In the genomic region with DNA sequence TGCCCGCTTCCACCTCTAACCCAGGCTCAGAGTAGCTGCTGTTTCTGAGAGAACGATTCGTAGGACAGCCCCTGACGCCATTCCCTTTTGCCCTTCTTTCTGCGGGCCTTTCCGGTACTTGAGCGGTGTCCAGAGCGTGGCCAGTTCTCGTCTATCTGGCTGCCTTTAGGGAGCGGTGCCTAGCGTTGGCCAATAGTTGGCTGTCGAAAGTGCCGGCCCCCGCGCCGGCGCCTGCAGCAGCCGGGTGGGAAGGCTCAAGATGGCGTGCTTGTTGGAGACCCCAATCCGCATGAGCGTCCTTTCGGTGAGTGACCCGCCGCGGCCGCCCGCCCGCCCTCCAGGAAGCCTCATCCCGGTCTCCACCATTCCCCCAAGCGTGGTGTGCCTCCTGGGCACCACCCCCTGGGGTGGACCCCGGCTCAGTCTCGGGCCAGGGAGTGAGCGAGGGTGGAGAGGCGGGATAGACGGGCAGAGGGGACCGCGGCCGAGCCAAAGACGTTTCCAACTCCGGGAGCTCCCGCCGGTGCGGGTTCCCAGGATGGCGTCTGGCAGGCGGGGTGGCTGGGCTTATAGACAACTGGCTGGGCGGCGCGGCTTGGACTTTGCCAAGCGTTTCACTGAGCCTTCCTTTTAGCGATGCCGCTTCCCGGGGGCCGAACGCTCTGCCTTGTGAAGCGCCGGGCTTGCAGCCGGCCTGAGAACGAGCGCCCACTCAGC, we compare ENCODE assay signal across 1 cellular context.
TF ChIP-seq lines count a peak whose summit lies in the region.

A gene with protein sequence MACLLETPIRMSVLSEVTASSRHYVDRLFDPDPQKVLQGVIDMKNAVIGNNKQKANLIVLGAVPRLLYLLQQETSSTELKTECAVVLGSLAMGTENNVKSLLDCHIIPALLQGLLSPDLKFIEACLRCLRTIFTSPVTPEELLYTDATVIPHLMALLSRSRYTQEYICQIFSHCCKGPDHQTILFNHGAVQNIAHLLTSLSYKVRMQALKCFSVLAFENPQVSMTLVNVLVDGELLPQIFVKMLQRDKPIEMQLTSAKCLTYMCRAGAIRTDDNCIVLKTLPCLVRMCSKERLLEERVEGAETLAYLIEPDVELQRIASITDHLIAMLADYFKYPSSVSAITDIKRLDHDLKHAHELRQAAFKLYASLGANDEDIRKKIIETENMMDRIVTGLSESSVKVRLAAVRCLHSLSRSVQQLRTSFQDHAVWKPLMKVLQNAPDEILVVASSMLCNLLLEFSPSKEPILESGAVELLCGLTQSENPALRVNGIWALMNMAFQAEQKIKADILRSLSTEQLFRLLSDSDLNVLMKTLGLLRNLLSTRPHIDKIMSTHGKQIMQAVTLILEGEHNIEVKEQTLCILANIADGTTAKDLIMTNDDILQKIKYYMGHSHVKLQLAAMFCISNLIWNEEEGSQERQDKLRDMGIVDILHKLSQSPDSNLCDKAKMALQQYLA (plus strand): TSS at position 6 of the 717 bp plus-strand sequence. CDS start 254 bp downstream, at position 260.

TF ChIP-seq in HepG2, 621 proteins besides CTCF, POLR2A, EP300 and RAD21 (continued from another document and continues in another):
- TF ChIP-seq, protein P1, sequence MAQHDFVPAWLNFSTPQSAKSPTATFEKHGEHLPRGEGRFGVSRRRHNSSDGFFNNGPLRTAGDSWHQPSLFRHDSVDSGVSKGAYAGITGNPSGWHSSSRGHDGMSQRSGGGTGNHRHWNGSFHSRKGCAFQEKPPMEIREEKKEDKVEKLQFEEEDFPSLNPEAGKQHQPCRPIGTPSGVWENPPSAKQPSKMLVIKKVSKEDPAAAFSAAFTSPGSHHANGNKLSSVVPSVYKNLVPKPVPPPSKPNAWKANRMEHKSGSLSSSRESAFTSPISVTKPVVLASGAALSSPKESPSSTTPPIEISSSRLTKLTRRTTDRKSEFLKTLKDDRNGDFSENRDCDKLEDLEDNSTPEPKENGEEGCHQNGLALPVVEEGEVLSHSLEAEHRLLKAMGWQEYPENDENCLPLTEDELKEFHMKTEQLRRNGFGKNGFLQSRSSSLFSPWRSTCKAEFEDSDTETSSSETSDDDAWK (CRISPR knock-in tag; IDR thresholded peaks at IDR 0.05) = no peak
- TF ChIP-seq, protein P2, sequence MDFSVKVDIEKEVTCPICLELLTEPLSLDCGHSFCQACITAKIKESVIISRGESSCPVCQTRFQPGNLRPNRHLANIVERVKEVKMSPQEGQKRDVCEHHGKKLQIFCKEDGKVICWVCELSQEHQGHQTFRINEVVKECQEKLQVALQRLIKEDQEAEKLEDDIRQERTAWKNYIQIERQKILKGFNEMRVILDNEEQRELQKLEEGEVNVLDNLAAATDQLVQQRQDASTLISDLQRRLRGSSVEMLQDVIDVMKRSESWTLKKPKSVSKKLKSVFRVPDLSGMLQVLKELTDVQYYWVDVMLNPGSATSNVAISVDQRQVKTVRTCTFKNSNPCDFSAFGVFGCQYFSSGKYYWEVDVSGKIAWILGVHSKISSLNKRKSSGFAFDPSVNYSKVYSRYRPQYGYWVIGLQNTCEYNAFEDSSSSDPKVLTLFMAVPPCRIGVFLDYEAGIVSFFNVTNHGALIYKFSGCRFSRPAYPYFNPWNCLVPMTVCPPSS (IDR thresholded peaks at IDR 0.05) = no peak
- TF ChIP-seq ZNF234 (CRISPR knock-in tag; conservative IDR thresholded peaks at IDR 0.05) (no peak), ZNF737 (CRISPR knock-in tag; IDR thresholded peaks at IDR 0.05; ENCODE audit: borderline replicate concordance) (no peak), ELF4 (CRISPR knock-in tag; IDR thresholded peaks at IDR 0.05; ENCODE audit: borderline replicate concordance) (no peak), SP2 (CRISPR knock-in tag; IDR thresholded peaks at IDR 0.05) (no peak), RAD51 (IDR thresholded peaks at IDR 0.05; ENCODE audit: borderline replicate concordance) (no peak), PHB2 (IDR thresholded peaks at IDR 0.05; ENCODE audit: partially characterized antibody) (no peak), PHF20 (CRISPR knock-in tag; IDR thresholded peaks at IDR 0.05) (peak; percentile 83), ZNF772 (CRISPR knock-in tag; IDR thresholded peaks at IDR 0.05) (peak; percentile 40; the same call in 1 of the 2 replicates), ZNF501 (CRISPR knock-in tag; IDR thresholded peaks at IDR 0.05) (peak; percentile 96), ZNF205 (CRISPR knock-in tag; IDR thresholded peaks at IDR 0.05) (peak; percentile 12; the same call in 1 of the 2 replicates), KLF9 (CRISPR knock-in tag; IDR thresholded peaks at IDR 0.05; ENCODE audit: low read depth) (no peak)
- TF ChIP-seq, protein P3, sequence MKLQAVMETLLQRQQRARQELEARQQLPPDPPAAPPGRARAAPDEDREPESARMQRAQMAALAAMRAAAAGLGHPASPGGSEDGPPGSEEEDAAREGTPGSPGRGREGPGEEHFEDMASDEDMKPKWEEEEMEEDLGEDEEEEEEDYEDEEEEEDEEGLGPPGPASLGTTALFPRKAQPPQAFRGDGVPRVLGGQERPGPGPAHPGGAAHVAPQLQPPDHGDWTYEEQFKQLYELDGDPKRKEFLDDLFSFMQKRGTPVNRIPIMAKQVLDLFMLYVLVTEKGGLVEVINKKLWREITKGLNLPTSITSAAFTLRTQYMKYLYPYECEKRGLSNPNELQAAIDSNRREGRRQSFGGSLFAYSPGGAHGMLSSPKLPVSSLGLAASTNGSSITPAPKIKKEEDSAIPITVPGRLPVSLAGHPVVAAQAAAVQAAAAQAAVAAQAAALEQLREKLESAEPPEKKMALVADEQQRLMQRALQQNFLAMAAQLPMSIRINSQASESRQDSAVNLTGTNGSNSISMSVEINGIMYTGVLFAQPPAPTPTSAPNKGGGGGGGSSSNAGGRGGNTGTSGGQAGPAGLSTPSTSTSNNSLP (IDR thresholded peaks at IDR 0.05; ENCODE audit: low read depth, low read length) = no peak
- TF ChIP-seq, protein P4, sequence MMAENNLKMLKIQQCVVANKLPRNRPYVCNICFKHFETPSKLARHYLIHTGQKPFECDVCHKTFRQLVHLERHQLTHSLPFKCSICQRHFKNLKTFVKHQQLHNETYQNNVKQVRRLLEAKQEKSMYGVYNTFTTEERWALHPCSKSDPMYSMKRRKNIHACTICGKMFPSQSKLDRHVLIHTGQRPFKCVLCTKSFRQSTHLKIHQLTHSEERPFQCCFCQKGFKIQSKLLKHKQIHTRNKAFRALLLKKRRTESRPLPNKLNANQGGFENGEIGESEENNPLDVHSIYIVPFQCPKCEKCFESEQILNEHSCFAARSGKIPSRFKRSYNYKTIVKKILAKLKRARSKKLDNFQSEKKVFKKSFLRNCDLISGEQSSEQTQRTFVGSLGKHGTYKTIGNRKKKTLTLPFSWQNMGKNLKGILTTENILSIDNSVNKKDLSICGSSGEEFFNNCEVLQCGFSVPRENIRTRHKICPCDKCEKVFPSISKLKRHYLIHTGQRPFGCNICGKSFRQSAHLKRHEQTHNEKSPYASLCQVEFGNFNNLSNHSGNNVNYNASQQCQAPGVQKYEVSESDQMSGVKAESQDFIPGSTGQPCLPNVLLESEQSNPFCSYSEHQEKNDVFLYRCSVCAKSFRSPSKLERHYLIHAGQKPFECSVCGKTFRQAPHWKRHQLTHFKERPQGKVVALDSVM (CRISPR knock-in tag; IDR thresholded peaks at IDR 0.05) = no peak
- TF ChIP-seq, protein P5, sequence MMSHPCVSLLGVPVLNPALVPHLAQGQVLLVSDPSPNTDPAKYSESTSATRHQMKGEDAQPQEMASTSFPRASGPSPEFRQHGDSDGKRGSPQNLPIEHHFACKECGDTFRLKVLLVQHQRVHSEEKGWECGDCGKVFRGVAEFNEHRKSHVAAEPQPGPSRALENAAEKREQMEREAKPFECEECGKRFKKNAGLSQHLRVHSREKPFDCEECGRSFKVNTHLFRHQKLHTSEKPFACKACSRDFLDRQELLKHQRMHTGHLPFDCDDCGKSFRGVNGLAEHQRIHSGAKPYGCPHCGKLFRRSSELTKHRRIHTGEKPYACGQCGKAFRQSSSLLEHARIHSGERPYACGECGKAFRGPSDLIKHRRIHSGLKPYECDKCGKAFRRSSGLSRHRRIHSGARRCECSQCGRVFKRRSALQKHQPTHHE (CRISPR knock-in tag; IDR thresholded peaks at IDR 0.05; ENCODE audit: borderline replicate concordance) = no peak
- TF ChIP-seq, protein P6, sequence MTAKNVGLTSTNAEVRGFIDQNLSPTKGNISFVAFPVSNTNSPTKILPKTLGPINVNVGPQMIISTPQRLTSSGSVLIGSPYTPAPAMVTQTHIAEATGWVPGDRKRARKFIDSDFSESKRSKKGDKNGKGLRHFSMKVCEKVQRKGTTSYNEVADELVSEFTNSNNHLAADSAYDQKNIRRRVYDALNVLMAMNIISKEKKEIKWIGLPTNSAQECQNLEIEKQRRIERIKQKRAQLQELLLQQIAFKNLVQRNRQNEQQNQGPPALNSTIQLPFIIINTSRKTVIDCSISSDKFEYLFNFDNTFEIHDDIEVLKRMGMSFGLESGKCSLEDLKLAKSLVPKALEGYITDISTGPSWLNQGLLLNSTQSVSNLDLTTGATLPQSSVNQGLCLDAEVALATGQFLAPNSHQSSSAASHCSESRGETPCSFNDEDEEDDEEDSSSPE (CRISPR knock-in tag; IDR thresholded peaks at IDR 0.05) = no peak; the same call in 1 of the 2 replicates
- TF ChIP-seq, protein P7, sequence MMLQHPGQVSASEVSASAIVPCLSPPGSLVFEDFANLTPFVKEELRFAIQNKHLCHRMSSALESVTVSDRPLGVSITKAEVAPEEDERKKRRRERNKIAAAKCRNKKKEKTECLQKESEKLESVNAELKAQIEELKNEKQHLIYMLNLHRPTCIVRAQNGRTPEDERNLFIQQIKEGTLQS (CRISPR knock-in tag; IDR thresholded peaks at IDR 0.05) = peak; percentile 11; the same call in 1 of the 2 replicates
- TF ChIP-seq, protein P8, sequence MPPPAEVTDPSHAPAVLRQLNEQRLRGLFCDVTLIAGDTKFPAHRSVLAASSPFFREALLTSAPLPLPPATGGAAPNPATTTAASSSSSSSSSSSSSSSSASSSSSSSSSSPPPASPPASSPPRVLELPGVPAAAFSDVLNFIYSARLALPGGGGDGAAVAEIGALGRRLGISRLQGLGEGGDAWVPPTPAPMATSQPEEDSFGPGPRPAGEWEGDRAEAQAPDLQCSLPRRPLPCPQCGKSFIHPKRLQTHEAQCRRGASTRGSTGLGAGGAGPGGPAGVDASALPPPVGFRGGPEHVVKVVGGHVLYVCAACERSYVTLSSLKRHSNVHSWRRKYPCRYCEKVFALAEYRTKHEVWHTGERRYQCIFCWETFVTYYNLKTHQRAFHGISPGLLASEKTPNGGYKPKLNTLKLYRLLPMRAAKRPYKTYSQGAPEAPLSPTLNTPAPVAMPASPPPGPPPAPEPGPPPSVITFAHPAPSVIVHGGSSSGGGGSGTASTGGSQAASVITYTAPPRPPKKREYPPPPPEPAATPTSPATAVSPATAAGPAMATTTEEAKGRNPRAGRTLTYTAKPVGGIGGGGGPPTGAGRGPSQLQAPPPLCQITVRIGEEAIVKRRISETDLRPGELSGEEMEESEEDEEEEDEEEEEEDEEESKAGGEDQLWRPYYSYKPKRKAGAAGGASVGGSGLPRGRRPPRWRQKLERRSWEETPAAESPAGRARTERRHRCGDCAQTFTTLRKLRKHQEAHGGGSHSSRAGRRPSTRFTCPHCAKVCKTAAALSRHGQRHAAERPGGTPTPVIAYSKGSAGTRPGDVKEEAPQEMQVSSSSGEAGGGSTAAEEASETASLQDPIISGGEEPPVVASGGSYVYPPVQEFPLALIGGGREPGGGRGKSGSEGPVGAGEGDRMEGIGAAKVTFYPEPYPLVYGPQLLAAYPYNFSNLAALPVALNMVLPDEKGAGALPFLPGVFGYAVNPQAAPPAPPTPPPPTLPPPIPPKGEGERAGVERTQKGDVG (CRISPR knock-in tag; IDR thresholded peaks at IDR 0.05; ENCODE audit: borderline replicate concordance) = peak; percentile 35; the same call in 1 of the 2 replicates
- TF ChIP-seq, protein P9, sequence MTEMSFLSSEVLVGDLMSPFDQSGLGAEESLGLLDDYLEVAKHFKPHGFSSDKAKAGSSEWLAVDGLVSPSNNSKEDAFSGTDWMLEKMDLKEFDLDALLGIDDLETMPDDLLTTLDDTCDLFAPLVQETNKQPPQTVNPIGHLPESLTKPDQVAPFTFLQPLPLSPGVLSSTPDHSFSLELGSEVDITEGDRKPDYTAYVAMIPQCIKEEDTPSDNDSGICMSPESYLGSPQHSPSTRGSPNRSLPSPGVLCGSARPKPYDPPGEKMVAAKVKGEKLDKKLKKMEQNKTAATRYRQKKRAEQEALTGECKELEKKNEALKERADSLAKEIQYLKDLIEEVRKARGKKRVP (CRISPR knock-in tag; IDR thresholded peaks at IDR 0.05) = no peak
- TF ChIP-seq, protein P10, sequence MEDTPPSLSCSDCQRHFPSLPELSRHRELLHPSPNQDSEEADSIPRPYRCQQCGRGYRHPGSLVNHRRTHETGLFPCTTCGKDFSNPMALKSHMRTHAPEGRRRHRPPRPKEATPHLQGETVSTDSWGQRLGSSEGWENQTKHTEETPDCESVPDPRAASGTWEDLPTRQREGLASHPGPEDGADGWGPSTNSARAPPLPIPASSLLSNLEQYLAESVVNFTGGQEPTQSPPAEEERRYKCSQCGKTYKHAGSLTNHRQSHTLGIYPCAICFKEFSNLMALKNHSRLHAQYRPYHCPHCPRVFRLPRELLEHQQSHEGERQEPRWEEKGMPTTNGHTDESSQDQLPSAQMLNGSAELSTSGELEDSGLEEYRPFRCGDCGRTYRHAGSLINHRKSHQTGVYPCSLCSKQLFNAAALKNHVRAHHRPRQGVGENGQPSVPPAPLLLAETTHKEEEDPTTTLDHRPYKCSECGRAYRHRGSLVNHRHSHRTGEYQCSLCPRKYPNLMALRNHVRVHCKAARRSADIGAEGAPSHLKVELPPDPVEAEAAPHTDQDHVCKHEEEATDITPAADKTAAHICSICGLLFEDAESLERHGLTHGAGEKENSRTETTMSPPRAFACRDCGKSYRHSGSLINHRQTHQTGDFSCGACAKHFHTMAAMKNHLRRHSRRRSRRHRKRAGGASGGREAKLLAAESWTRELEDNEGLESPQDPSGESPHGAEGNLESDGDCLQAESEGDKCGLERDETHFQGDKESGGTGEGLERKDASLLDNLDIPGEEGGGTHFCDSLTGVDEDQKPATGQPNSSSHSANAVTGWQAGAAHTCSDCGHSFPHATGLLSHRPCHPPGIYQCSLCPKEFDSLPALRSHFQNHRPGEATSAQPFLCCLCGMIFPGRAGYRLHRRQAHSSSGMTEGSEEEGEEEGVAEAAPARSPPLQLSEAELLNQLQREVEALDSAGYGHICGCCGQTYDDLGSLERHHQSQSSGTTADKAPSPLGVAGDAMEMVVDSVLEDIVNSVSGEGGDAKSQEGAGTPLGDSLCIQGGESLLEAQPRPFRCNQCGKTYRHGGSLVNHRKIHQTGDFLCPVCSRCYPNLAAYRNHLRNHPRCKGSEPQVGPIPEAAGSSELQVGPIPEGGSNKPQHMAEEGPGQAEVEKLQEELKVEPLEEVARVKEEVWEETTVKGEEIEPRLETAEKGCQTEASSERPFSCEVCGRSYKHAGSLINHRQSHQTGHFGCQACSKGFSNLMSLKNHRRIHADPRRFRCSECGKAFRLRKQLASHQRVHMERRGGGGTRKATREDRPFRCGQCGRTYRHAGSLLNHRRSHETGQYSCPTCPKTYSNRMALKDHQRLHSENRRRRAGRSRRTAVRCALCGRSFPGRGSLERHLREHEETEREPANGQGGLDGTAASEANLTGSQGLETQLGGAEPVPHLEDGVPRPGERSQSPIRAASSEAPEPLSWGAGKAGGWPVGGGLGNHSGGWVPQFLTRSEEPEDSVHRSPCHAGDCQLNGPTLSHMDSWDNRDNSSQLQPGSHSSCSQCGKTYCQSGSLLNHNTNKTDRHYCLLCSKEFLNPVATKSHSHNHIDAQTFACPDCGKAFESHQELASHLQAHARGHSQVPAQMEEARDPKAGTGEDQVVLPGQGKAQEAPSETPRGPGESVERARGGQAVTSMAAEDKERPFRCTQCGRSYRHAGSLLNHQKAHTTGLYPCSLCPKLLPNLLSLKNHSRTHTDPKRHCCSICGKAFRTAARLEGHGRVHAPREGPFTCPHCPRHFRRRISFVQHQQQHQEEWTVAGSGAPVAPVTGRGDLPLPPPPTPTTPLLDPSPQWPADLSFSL (CRISPR knock-in tag; IDR thresholded peaks at IDR 0.05) = peak; percentile 44; the same call in 1 of the 2 replicates
